1 cellular context compared by ENCODE assay signal in genomic region chr17:77038860-77039555, GRCh38.
TF ChIP-seq lines count a peak whose summit lies in the region.

No MANE protein-coding gene starts in this region.

TF ChIP-seq in HEK293, 187 proteins besides CTCF, POLR2A, EP300 and RAD21 (continued from another document):
- peak; percentile 57 for TF ChIP-seq REST (tag by site-specific recombination; IDR thresholded peaks at IDR 0.05)
